Comparison of ENCODE assay signal across 31 cellular contexts in the genomic region with DNA sequence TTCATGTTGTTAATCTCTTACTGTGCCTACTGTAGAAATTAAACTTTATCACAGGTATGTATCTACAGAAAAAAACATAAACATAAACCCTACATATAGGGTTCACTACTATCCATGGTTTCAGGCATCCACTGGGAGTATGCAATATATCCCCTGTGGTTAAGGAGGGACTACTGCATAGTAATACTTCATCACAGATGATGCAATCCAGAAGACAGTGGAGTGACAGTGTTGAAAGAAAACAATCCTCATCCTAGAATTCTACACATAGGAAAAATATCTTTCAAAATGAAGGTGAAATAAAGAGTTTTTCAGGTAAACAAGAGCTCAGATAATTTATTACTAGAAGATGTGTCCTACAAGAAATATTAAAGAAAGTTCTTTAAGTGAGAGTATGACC.
"Had no signal": no experiment of that assay in that cellular context is flagged by ENCODE, and none has a peak within 500 bp of the region (broad histone marks: within the 10 kb centered on the region; RNA-seq: fewer than 3 reads in every experiment).

No MANE protein-coding gene starts in this region.

- H3K27me3 ChIP-seq: colonic mucosa, gastroesophageal sphincter, hepatocyte, vagina had no signal

- H3K79me2 ChIP-seq: hepatocyte had no signal

- H3K4me3 ChIP-seq: colonic mucosa, gastroesophageal sphincter, hepatocyte, vagina had no signal

- H3K36me3 Mint-ChIP-seq: activated naive CD4-positive, alpha-beta T cell treated with anti-CD3 and anti-CD28 coated beads, Interleukin-2, amount 10 ng/mL, durations not matched to agents 7 days and 5 days had no signal

- H3K4me2 ChIP-seq: hepatocyte had no signal

- H3K9me3 ChIP-seq: colonic mucosa, vagina had no signal

- H2AFZ ChIP-seq: hepatocyte had no signal

- H3K27ac Mint-ChIP-seq: activated CD4-positive, alpha-beta memory T cell treated with anti-CD3 and anti-CD28 coated beads for 36 hours; activated naive CD4-positive, alpha-beta T cell treated with anti-CD3 and anti-CD28 coated beads, Interleukin-2, amount 10 ng/mL, durations not matched to agents 7 days and 5 days; activated naive CD8-positive, alpha-beta T cell treated with anti-CD3 and anti-CD28 coated beads, Interleukin-2, amount 10 ng/mL, durations not matched to agents 7 days and 5 days; nephron; stimulated activated memory B cell treated with anti-CD40 and anti-IgM and Interleukin-4, amounts not matched to agents 10 μg/mL and 1 μg/mL and 100 μg/mL, for 72 hours; type B pancreatic cell had no signal

- H3K27me3 Mint-ChIP-seq: activated CD4-positive, alpha-beta memory T cell treated with anti-CD3 and anti-CD28 coated beads for 36 hours; activated naive CD4-positive, alpha-beta T cell treated with anti-CD3 and anti-CD28 coated beads, Interleukin-2, amount 10 ng/mL, durations not matched to agents 7 days and 5 days; activated naive CD8-positive, alpha-beta T cell treated with anti-CD3 and anti-CD28 coated beads, Interleukin-2, amount 10 ng/mL, durations not matched to agents 7 days and 5 days; central memory CD8-positive, alpha-beta T cell; stimulated activated memory B cell treated with anti-CD40 and anti-IgM and Interleukin-4, amounts not matched to agents 10 μg/mL and 1 μg/mL and 100 μg/mL, for 72 hours; stimulated activated naive CD8-positive, alpha-beta T cell treated with anti-CD3 and anti-CD28 coated beads, Interleukin-15, amount 100 ng/mL, for 72 hours; type B pancreatic cell had no signal

- FAIRE-seq: endometrium, keratinocyte, TTC549 had no signal

- H3K4me1 Mint-ChIP-seq: activated naive CD4-positive, alpha-beta T cell treated with anti-CD3 and anti-CD28 coated beads, Interleukin-2, amount 10 ng/mL, durations not matched to agents 7 days and 5 days; activated naive CD8-positive, alpha-beta T cell treated with anti-CD3 and anti-CD28 coated beads, Interleukin-2, amount 10 ng/mL, durations not matched to agents 7 days and 5 days; central memory CD8-positive, alpha-beta T cell; nephron; stimulated activated memory B cell treated with anti-CD40 and anti-IgM and Interleukin-4, amounts not matched to agents 10 μg/mL and 1 μg/mL and 100 μg/mL, for 72 hours; stimulated activated naive CD8-positive, alpha-beta T cell treated with anti-CD3 and anti-CD28 coated beads, Interleukin-15, amount 100 ng/mL, for 72 hours had no signal

- H3K4me1 ChIP-seq: colonic mucosa, gastroesophageal sphincter, vagina had no signal

- H3K27ac ChIP-seq: colonic mucosa, gastroesophageal sphincter, hepatocyte, vagina, WERI-Rb-1 had no signal

- H3K36me3 ChIP-seq: colonic mucosa, vagina, WERI-Rb-1 had no signal

- ATAC-seq: activated CD4-positive, CD25-positive, alpha-beta regulatory T cell treated with anti-CD3 and anti-CD28 coated beads, Interleukin-2, amount 50 U/mL, for 24 hours; gastroesophageal sphincter; left cardiac atrium; left ventricle myocardium superior; sciatic nerve; stimulated activated memory B cell treated with anti-CD40 and anti-IgM and Interleukin-4, amounts not matched to agents 10 μg/mL and 1 μg/mL and 100 μg/mL, for 72 hours; stimulated activated naive CD8-positive, alpha-beta T cell treated with anti-CD3 and anti-CD28 coated beads, Interleukin-15, amount 100 ng/mL, for 72 hours had no signal

- DNase-seq: activated CD4-positive, alpha-beta memory T cell treated with anti-CD3 and anti-CD28 coated beads for 36 hours; activated CD4-positive, alpha-beta T cell treated with anti-CD3 and anti-CD28 coated beads for 48 hours; activated CD8-positive, alpha-beta memory T cell treated with anti-CD3 and anti-CD28 coated beads, Interleukin-2, amount 50 U/mL, for 4 hours; activated gamma-delta T cell; activated naive CD4-positive, alpha-beta T cell treated with anti-CD3 and anti-CD28 coated beads, Interleukin-2, amount 10 ng/mL, durations not matched to agents 7 days and 5 days; activated naive CD8-positive, alpha-beta T cell treated with anti-CD3 and anti-CD28 coated beads, Interleukin-2, amount 10 ng/mL, durations not matched to agents 7 days and 5 days; activated T-cell treated with anti-CD3 and anti-CD28 coated beads, Interleukin-2, amount 50 U/mL, for 1 hour; amniotic stem cell; colonic mucosa; effector CD8-positive, alpha-beta T cell; left cardiac atrium; left ventricle myocardium superior; small intestine; stimulated activated CD4-positive, alpha-beta T cell treated with anti-CD3 and anti-CD28 coated beads, Interleukin-4, amount 100 ng/mL, for 4 hours; stimulated activated CD8-positive, alpha-beta memory T cell treated with anti-CD3 and anti-CD28 coated beads, Interleukin-4, amount 100 ng/mL, for 48 hours; stimulated activated naive CD8-positive, alpha-beta T cell treated with anti-CD3 and anti-CD28 coated beads, Interleukin-15, amount 100 ng/mL, for 72 hours; substantia nigra; T-helper 9 cell; WERI-Rb-1 had no signal

- H3K4me3 Mint-ChIP-seq: activated CD4-positive, alpha-beta memory T cell treated with anti-CD3 and anti-CD28 coated beads for 36 hours; activated naive CD4-positive, alpha-beta T cell treated with anti-CD3 and anti-CD28 coated beads, Interleukin-2, amount 10 ng/mL, durations not matched to agents 7 days and 5 days; activated naive CD8-positive, alpha-beta T cell treated with anti-CD3 and anti-CD28 coated beads, Interleukin-2, amount 10 ng/mL, durations not matched to agents 7 days and 5 days; central memory CD8-positive, alpha-beta T cell; nephron; stimulated activated memory B cell treated with anti-CD40 and anti-IgM and Interleukin-4, amounts not matched to agents 10 μg/mL and 1 μg/mL and 100 μg/mL, for 72 hours; stimulated activated naive CD8-positive, alpha-beta T cell treated with anti-CD3 and anti-CD28 coated beads, Interleukin-15, amount 100 ng/mL, for 72 hours; type B pancreatic cell had no signal
